In genomic region chr12:6084261-6084968, GRCh38 we compare ENCODE assay signal across 8 cellular contexts.
DNase-seq lines count a peak whose midpoint lies in the region; ATAC-seq and TF ChIP-seq lines count a peak whose summit lies in the region.
"Had no signal": no experiment of that assay in that cellular context is flagged by ENCODE, and none has a peak within 500 bp of the region (broad histone marks: within the 10 kb centered on the region; RNA-seq: fewer than 3 reads in every experiment).

No MANE protein-coding gene starts in this region.

- H3K4me3 ChIP-seq in tibial artery, result no peak overlapping the region
- H3K4me3 ChIP-seq: testis had no signal

- no peaks in the 10 kb centered on the region for H3K36me3 ChIP-seq in tibial artery

- H3K36me3 Mint-ChIP-seq in activated naive CD4-positive, alpha-beta T cell treated with anti-CD3 and anti-CD28 coated beads, Interleukin-2, amount 10 ng/mL, durations not matched to agents 7 days and 5 days, result no peaks in the 10 kb centered on the region

- no peak overlapping the region for H3K27ac Mint-ChIP-seq in activated naive CD4-positive, alpha-beta T cell treated with anti-CD3 and anti-CD28 coated beads, Interleukin-2, amount 10 ng/mL, durations not matched to agents 7 days and 5 days

- no peak for TF ChIP-seq CTCF in tibial artery (IDR thresholded peaks at IDR 0.05)

- ATAC-seq in HG02588 (IDR thresholded peaks at IDR 0.05; ENCODE audit: unreplicated experiment), result no peak

- H3K27me3 Mint-ChIP-seq in activated naive CD4-positive, alpha-beta T cell treated with anti-CD3 and anti-CD28 coated beads, Interleukin-2, amount 10 ng/mL, durations not matched to agents 7 days and 5 days, result peaks cover 44% of the 10 kb centered on the region

- H3K4me3 Mint-ChIP-seq in activated naive CD4-positive, alpha-beta T cell treated with anti-CD3 and anti-CD28 coated beads, Interleukin-2, amount 10 ng/mL, durations not matched to agents 7 days and 5 days, result no peak overlapping the region

- intact Hi-C loops in tibial artery (cut with DNase I; ENCODE audit: low total_unique reads), result no loop called here

- DNase-seq in ecto neural progenitor cell (ENCODE audit: low spot score) (peak; percentile 81), tibial artery (peak; percentile 16 to 48), SW480 (ENCODE audit: low spot score) (no peak)
- DNase-seq in activated naive CD4-positive, alpha-beta T cell treated with anti-CD3 and anti-CD28 coated beads, Interleukin-2, amount 10 ng/mL, durations not matched to agents 7 days and 5 days, result no peak
- DNase-seq: testis had no signal

- peak; percentile 15; the same call in 1 of the 2 replicates for TF ChIP-seq RAD21 in Ishikawa (IDR thresholded peaks at IDR 0.05; ENCODE audit: low read depth)

- H3K9me3 ChIP-seq in tibial artery, result no peaks in the 10 kb centered on the region
- H3K9me3 ChIP-seq: testis had no signal

- no peaks in the 10 kb centered on the region for H3K27me3 ChIP-seq in layer of hippocampus (ENCODE audit: control insufficient read depth, insufficient read depth, low read length)
- no peaks in the 10 kb centered on the region for H3K27me3 ChIP-seq in tibial artery
- H3K27me3 ChIP-seq: testis had no signal

- H3K27ac ChIP-seq in layer of hippocampus (ENCODE audit: low read depth, low read length), result peak overlapping the region; percentile 47
- no peak overlapping the region for H3K27ac ChIP-seq in tibial artery
- H3K27ac ChIP-seq: testis had no signal

- H3K4me1 ChIP-seq in tibial artery, result peaks cover 0 to 22% (median 14%) of the 10 kb centered on the region in 4 donors

- CTCF ChIA-PET in activated naive CD4-positive, alpha-beta T cell treated with anti-CD3 and anti-CD28 coated beads, Interleukin-2, amount 10 ng/mL, durations not matched to agents 7 days and 5 days (lab: Charles Lee), result interaction anchor here (0.7 to 1.4 kb wide), 2 partner anchors 109 to 199 kb away, joined by 3 read pairs; no protein-coding TSS in a partner anchor

- no peaks in the 10 kb centered on the region for H3K4me1 Mint-ChIP-seq in activated naive CD4-positive, alpha-beta T cell treated with anti-CD3 and anti-CD28 coated beads, Interleukin-2, amount 10 ng/mL, durations not matched to agents 7 days and 5 days

- peak; percentile 77 for TF ChIP-seq EP300 in Ishikawa (IDR thresholded peaks at IDR 0.05; ENCODE audit: borderline replicate concordance)

- H3K9me3 Mint-ChIP-seq in activated naive CD4-positive, alpha-beta T cell treated with anti-CD3 and anti-CD28 coated beads, Interleukin-2, amount 10 ng/mL, durations not matched to agents 7 days and 5 days, result no peaks in the 10 kb centered on the region

TF ChIP-seq in Ishikawa, 13 proteins besides CTCF, POLR2A, EP300 and RAD21:
- TF ChIP-seq YY1 (IDR thresholded peaks at IDR 0.05; ENCODE audit: low read depth), result peak; percentile 53; the same call in 1 of the 2 replicates
- TF ChIP-seq, protein P1, sequence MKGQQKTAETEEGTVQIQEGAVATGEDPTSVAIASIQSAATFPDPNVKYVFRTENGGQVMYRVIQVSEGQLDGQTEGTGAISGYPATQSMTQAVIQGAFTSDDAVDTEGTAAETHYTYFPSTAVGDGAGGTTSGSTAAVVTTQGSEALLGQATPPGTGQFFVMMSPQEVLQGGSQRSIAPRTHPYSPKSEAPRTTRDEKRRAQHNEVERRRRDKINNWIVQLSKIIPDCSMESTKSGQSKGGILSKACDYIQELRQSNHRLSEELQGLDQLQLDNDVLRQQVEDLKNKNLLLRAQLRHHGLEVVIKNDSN (IDR thresholded peaks at IDR 0.05), result 0 out of 2 replicates have a peak, but pooled peaks have one; percentile 15
- peak; percentile 41; the same call in 1 of the 2 replicates for TF ChIP-seq MAX (IDR thresholded peaks at IDR 0.05)
- TF ChIP-seq TEAD4 (IDR thresholded peaks at IDR 0.05), result peak; percentile 93
- TF ChIP-seq TCF12 (IDR thresholded peaks at IDR 0.05; ENCODE audit: low read depth), result peak; percentile 89
- no peak for TF ChIP-seq CREB1 (IDR thresholded peaks at IDR 0.05; ENCODE audit: low read depth)
- TF ChIP-seq, protein P2, sequence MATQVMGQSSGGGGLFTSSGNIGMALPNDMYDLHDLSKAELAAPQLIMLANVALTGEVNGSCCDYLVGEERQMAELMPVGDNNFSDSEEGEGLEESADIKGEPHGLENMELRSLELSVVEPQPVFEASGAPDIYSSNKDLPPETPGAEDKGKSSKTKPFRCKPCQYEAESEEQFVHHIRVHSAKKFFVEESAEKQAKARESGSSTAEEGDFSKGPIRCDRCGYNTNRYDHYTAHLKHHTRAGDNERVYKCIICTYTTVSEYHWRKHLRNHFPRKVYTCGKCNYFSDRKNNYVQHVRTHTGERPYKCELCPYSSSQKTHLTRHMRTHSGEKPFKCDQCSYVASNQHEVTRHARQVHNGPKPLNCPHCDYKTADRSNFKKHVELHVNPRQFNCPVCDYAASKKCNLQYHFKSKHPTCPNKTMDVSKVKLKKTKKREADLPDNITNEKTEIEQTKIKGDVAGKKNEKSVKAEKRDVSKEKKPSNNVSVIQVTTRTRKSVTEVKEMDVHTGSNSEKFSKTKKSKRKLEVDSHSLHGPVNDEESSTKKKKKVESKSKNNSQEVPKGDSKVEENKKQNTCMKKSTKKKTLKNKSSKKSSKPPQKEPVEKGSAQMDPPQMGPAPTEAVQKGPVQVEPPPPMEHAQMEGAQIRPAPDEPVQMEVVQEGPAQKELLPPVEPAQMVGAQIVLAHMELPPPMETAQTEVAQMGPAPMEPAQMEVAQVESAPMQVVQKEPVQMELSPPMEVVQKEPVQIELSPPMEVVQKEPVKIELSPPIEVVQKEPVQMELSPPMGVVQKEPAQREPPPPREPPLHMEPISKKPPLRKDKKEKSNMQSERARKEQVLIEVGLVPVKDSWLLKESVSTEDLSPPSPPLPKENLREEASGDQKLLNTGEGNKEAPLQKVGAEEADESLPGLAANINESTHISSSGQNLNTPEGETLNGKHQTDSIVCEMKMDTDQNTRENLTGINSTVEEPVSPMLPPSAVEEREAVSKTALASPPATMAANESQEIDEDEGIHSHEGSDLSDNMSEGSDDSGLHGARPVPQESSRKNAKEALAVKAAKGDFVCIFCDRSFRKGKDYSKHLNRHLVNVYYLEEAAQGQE (IDR thresholded peaks at IDR 0.05; ENCODE audit: low read depth), result no peak
- TF ChIP-seq EGR1 (IDR thresholded peaks at IDR 0.05), result no peak
- 0 out of 2 replicates have a peak, but pooled peaks have one; percentile 9 for TF ChIP-seq FOXM1 (IDR thresholded peaks at IDR 0.05; ENCODE audit: borderline replicate concordance, low read depth)
- TF ChIP-seq ZBTB7A (IDR thresholded peaks at IDR 0.05; ENCODE audit: low read depth), result no peak
- TF ChIP-seq NFIC (IDR thresholded peaks at IDR 0.05), result peak; percentile 74
- peak; percentile 15; the same call in 1 of the 2 replicates for TF ChIP-seq CEBPB (IDR thresholded peaks at IDR 0.05)
- TF ChIP-seq TAF1 (IDR thresholded peaks at IDR 0.05; ENCODE audit: low read depth), result no peak

Comparison
In these comparisons a context has a peak if more than half of its experiments do, and no peak if none do; other contexts are left out.
1. DNase-seq: peak in ecto neural progenitor cell (single experiment) and tibial artery (2 of 2); none in activated naive CD4-positive, alpha-beta T cell treated with anti-CD3 and anti-CD28 coated beads, Interleukin-2, amount 10 ng/mL, durations not matched to agents 7 days and 5 days (single experiment) and SW480 (single experiment).